Comparison of ENCODE assay signal across 10 cellular contexts in genomic region chr11:117071344-117071787, GRCh38. TPM values are rescaled to one million over a fixed set of nuclear protein-coding genes. Genes with fewer than 3 reads are reported as not detected.
DNase-seq lines count a peak whose midpoint lies in the region; ATAC-seq, FAIRE-seq and TF ChIP-seq lines count a peak whose summit lies in the region.
"Had no signal": no experiment of that assay in that cellular context is flagged by ENCODE, and none has a peak within 500 bp of the region (broad histone marks: within the 10 kb centered on the region; RNA-seq: fewer than 3 reads in every experiment).

No MANE protein-coding gene starts in this region.

- H3K9me3 ChIP-seq in mammary epithelial cell (replicated peaks; ENCODE audit: insufficient read depth, low read length), result no peaks in the 10 kb centered on the region
- no peaks in the 10 kb centered on the region for H3K9me3 ChIP-seq in astrocyte (ENCODE audit: insufficient read depth, low read depth, low read length)

- no peak overlapping the region for H3K9ac ChIP-seq in mammary epithelial cell (ENCODE audit: insufficient read depth, low read length)
- H3K9ac ChIP-seq in astrocyte (ENCODE audit: low read length), result no peak overlapping the region

- intact Hi-C loops in MCF 10A (cut with micrococcal nuclease) (no loop called here), mammary epithelial cell (cut with micrococcal nuclease) (no loop called here), left colon (cut with DNase I, micrococcal nuclease) (no loop called here)
- intact Hi-C loops in activated naive CD4-positive, alpha-beta T cell treated with anti-CD3 and anti-CD28 coated beads for 36 hours (cut with micrococcal nuclease), result no loop called here

- no peak overlapping the region for H2AFZ ChIP-seq in mammary epithelial cell (ENCODE audit: low read depth, low read length)
- H2AFZ ChIP-seq in astrocyte (ENCODE audit: low read depth, low read length), result no peak overlapping the region

- no peaks in the 10 kb centered on the region for H3K36me3 ChIP-seq in mammary epithelial cell (ENCODE audit: insufficient read depth, low read length)
- no peaks in the 10 kb centered on the region for H3K36me3 ChIP-seq in astrocyte (ENCODE audit: insufficient read depth, low read length)

- no peaks in the 10 kb centered on the region for H4K20me1 ChIP-seq in mammary epithelial cell (ENCODE audit: insufficient read depth, low read length)
- H4K20me1 ChIP-seq in astrocyte (ENCODE audit: insufficient read depth, low read length), result peaks cover 78% of the 10 kb centered on the region

- H3K4me3 Mint-ChIP-seq in MCF 10A (ENCODE audit: unreplicated experiment) (no peak overlapping the region), astrocyte (ENCODE audit: unreplicated experiment) (peak overlapping the region; percentile 29), type B pancreatic cell (no peak overlapping the region)
- H3K4me3 Mint-ChIP-seq in activated naive CD4-positive, alpha-beta T cell treated with anti-CD3 and anti-CD28 coated beads for 36 hours, result no peak overlapping the region

- BruUV-seq in MCF 10A (replicated peaks; lab: Mats Ljungman, UMichigan), result no TSS peak
- no TSS peak for BruUV-seq in mammary epithelial cell (replicated peaks; lab: Mats Ljungman, UMichigan)

- H3K4me3 ChIP-seq in mammary epithelial cell (replicated peaks in 1 of 3; ENCODE audit: insufficient read depth in 1 of 3, low read depth in 2 of 3, low read length in 3 of 3), result no peak overlapping the region
- no peak overlapping the region for H3K4me3 ChIP-seq in astrocyte (ENCODE audit: insufficient read depth, low read depth, low read length)

- POLR2A ChIA-PET in MCF 10A (lab: Yijun Ruan, JAX), result interaction anchor here (1.0 to 2.9 kb wide), 5 partner anchors 13 to 26 kb away, joined by 3 to 24 read pairs (median 3); partner anchors contain the start of gene SIK3

- no peaks in the 10 kb centered on the region for H3K27me3 Mint-ChIP-seq in MCF 10A (ENCODE audit: insufficient read depth, unreplicated experiment)
- no peaks in the 10 kb centered on the region for H3K27me3 Mint-ChIP-seq in astrocyte (ENCODE audit: low read depth, unreplicated experiment)
- no peaks in the 10 kb centered on the region for H3K27me3 Mint-ChIP-seq in type B pancreatic cell
- no peaks in the 10 kb centered on the region for H3K27me3 Mint-ChIP-seq in activated naive CD4-positive, alpha-beta T cell treated with anti-CD3 and anti-CD28 coated beads for 36 hours (ENCODE audit: low read depth)

- no peak overlapping the region for H3K4me2 ChIP-seq in mammary epithelial cell (ENCODE audit: insufficient read depth, low read depth, low read length)
- no peak overlapping the region for H3K4me2 ChIP-seq in astrocyte (ENCODE audit: low read length)

- peaks cover 70% of the 10 kb centered on the region for H3K79me2 ChIP-seq in mammary epithelial cell (ENCODE audit: insufficient read depth, low read length)
- H3K79me2 ChIP-seq in astrocyte (ENCODE audit: insufficient read depth, low read length), result peaks cover 13% of the 10 kb centered on the region

- H3K27ac Mint-ChIP-seq in MCF 10A (ENCODE audit: low read depth, unreplicated experiment), result peak overlapping the region; percentile 55
- peak overlapping the region; percentile 81 for H3K27ac Mint-ChIP-seq in astrocyte (ENCODE audit: unreplicated experiment)
- peak overlapping the region; percentile 62 for H3K27ac Mint-ChIP-seq in type B pancreatic cell
- H3K27ac Mint-ChIP-seq in activated naive CD4-positive, alpha-beta T cell treated with anti-CD3 and anti-CD28 coated beads for 36 hours, result no peak overlapping the region

- 67% methylated on average over 3 of the region's 3 CpGs for WGBS in mammary epithelial cell (ENCODE audit: low coverage, missing lambda C conversion rate)

- peaks cover 32% of the 10 kb centered on the region for H3K4me1 ChIP-seq in mammary epithelial cell (ENCODE audit: insufficient read depth, low read length)
- peaks cover 12% of the 10 kb centered on the region for H3K4me1 ChIP-seq in astrocyte (ENCODE audit: insufficient read depth, low read length)

- no peaks in the 10 kb centered on the region for H3K27me3 ChIP-seq in mammary epithelial cell (ENCODE audit: insufficient read depth, low read length)
- H3K27me3 ChIP-seq in astrocyte (ENCODE audit: insufficient read depth, low read length), result no peaks in the 10 kb centered on the region

- ATAC-seq in left colon, result peak; percentile 68
- ATAC-seq in GM19467 (IDR thresholded peaks at IDR 0.05; ENCODE audit: unreplicated experiment), result no peak
- no peak for ATAC-seq in GM21367 (IDR thresholded peaks at IDR 0.05; ENCODE audit: unreplicated experiment)

- DNase-seq in MCF 10A (ENCODE audit: unreplicated experiment) (peak; percentile 49), mammary epithelial cell (no peak), astrocyte (ENCODE audit: low read depth) (no peak), left colon (peak; percentile 50 to 59), type B pancreatic cell (ENCODE audit: extremely low spot score, unreplicated experiment) (no peak)
- DNase-seq in activated naive CD4-positive, alpha-beta T cell treated with anti-CD3 and anti-CD28 coated beads for 36 hours, result no peak
- DNase-seq: CD8-positive, alpha-beta memory T cell; kidney had no signal

- FAIRE-seq in astrocyte (lab: Jason Lieb, UNC), result no peak
- FAIRE-seq: kidney had no signal

- peaks cover 6% of the 10 kb centered on the region for H3K36me3 Mint-ChIP-seq in MCF 10A (ENCODE audit: insufficient read depth, unreplicated experiment)
- H3K36me3 Mint-ChIP-seq in astrocyte (ENCODE audit: low read depth, unreplicated experiment), result no peaks in the 10 kb centered on the region
- peaks cover 3% of the 10 kb centered on the region for H3K36me3 Mint-ChIP-seq in type B pancreatic cell
- H3K36me3 Mint-ChIP-seq in activated naive CD4-positive, alpha-beta T cell treated with anti-CD3 and anti-CD28 coated beads for 36 hours (ENCODE audit: low read depth), result peaks cover 1% of the 10 kb centered on the region

- dilution Hi-C loops in mammary epithelial cell (cut with HindIII; ENCODE audit: low sequenced_read_pairs), result no loop called here

- no peak overlapping the region for H3K27ac ChIP-seq in mammary epithelial cell (ENCODE audit: insufficient read depth, low read depth, low read length)
- H3K27ac ChIP-seq in astrocyte (ENCODE audit: low read depth, low read length), result no peak overlapping the region

- peaks cover 26% of the 10 kb centered on the region for H3K4me1 Mint-ChIP-seq in MCF 10A (ENCODE audit: insufficient read depth, unreplicated experiment)
- peaks cover 49% of the 10 kb centered on the region for H3K4me1 Mint-ChIP-seq in astrocyte (ENCODE audit: low read depth, unreplicated experiment)
- H3K4me1 Mint-ChIP-seq in type B pancreatic cell (ENCODE audit: unreplicated experiment), result peaks cover 23% of the 10 kb centered on the region
- peaks cover 68% of the 10 kb centered on the region for H3K4me1 Mint-ChIP-seq in activated naive CD4-positive, alpha-beta T cell treated with anti-CD3 and anti-CD28 coated beads for 36 hours (ENCODE audit: low read depth)

- in situ Hi-C loops in mammary epithelial cell (cut with MboI; ENCODE audit: low sequenced_read_pairs in 2 of 2), result no loop called here

- H3K9me3 Mint-ChIP-seq in MCF 10A (ENCODE audit: unreplicated experiment), result no peaks in the 10 kb centered on the region
- H3K9me3 Mint-ChIP-seq in astrocyte (ENCODE audit: unreplicated experiment), result no peaks in the 10 kb centered on the region
- H3K9me3 Mint-ChIP-seq in type B pancreatic cell, result no peaks in the 10 kb centered on the region
- no peaks in the 10 kb centered on the region for H3K9me3 Mint-ChIP-seq in activated naive CD4-positive, alpha-beta T cell treated with anti-CD3 and anti-CD28 coated beads for 36 hours
- H3K9me3 Mint-ChIP-seq: CD8-positive, alpha-beta memory T cell had no signal

- TF ChIP-seq CTCF in MCF 10A (IDR thresholded peaks at IDR 0.05; ENCODE audit: unreplicated experiment) (no peak), mammary epithelial cell (conservative IDR thresholded peaks at IDR 0.05 in 1 of 2, IDR thresholded peaks at IDR 0.05 in 1 of 2; ENCODE audit: extremely low read depth in 1 of 2, insufficient read depth in 1 of 2, low read depth in 1 of 2, low read length in 2 of 2) (no peak), astrocyte (IDR thresholded peaks at IDR 0.05; ENCODE audit: insufficient read depth, low read depth, low read length) (no peak), type B pancreatic cell (conservative IDR thresholded peaks at IDR 0.05) (no peak)

- CTCF ChIA-PET in MCF 10A (lab: Yijun Ruan, JAX), result interaction anchor here (0.8 kb wide), 1 partner anchor 60 kb away, joined by 6 read pairs; no protein-coding TSS in a partner anchor
- CTCF ChIA-PET in mammary epithelial cell (lab: Charles Lee; ENCODE audit: low non-redundant PET), result no interaction called here
- CTCF ChIA-PET in activated naive CD4-positive, alpha-beta T cell treated with anti-CD3 and anti-CD28 coated beads for 36 hours (lab: Charles Lee), result interaction anchor here (0.7 to 1.5 kb wide), 2 partner anchors 12 to 189 kb away, joined by 3 to 5 read pairs; no protein-coding TSS in a partner anchor

RNA-seq across cellular contexts. Expression of gene SIK3, which starts 26.9 kb away (rescaled TPM):
- total RNA-seq in MCF 10A (2022) (33.3 and 36.5 TPM in 2 replicates), mammary epithelial cell (10 to 100 TPM; 22.8 to 36.5 TPM), astrocyte (31.8 and 34.4 TPM in 2 replicates), left colon (10 to 100 TPM; 35.3 to 39.0 TPM), type B pancreatic cell (ENCODE audit: low replicate concordance) (39.0 and 39.9 TPM in 2 replicates)
- polyA plus RNA-seq in mammary epithelial cell, result 6.1 TPM
- polyA minus RNA-seq in mammary epithelial cell, result 49.1 TPM
- 10 to 100 TPM; 13.8 to 15.7 TPM for total RNA-seq in activated naive CD4-positive, alpha-beta T cell treated with anti-CD3 and anti-CD28 coated beads for 36 hours

Comparison
In these comparisons a context has a peak if more than half of its experiments do, and no peak if none do; other contexts are left out.
1. DNase-seq: peak in MCF 10A (single experiment) and left colon (2 of 2); none in mammary epithelial cell (single experiment), astrocyte (single experiment), type B pancreatic cell (single experiment) and activated naive CD4-positive, alpha-beta T cell treated with anti-CD3 and anti-CD28 coated beads for 36 hours (single experiment).